Comparison of ENCODE assay signal across 23 cellular contexts in the genomic region with DNA sequence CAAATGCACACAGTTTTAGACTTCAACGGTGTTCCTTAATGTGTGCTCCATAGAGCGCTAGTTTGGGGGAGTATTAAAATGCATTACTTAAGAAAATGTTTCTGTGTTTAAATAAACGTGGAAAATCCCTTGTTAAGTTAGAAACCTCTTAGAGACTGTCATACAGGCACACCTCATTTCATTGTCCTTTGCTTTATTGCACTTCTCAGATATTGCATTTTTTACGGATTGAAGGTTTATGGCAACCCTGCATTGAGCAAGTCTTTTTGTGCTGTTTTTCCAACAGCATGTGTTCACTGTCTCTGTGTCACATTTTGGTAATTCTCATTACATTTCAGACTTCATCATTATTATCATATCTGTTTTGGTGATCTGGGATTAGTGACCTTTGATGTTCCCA.
"Had no signal": no experiment of that assay in that cellular context is flagged by ENCODE, and none has a peak within 500 bp of the region (broad histone marks: within the 10 kb centered on the region; RNA-seq: fewer than 3 reads in every experiment).

No MANE protein-coding gene starts in this region.

- H3K36me3 ChIP-seq: left lung, lower lobe of right lung had no signal

- H3K4me1 ChIP-seq: esophagus muscularis mucosa, foreskin keratinocyte, gastroesophageal sphincter, heart left ventricle, left lung, lower lobe of right lung had no signal

- H3K27ac ChIP-seq: coronary artery, dorsolateral prefrontal cortex, esophagus muscularis mucosa, foreskin keratinocyte, gastroesophageal sphincter, heart left ventricle, hepatocyte, left lung, lower lobe of right lung had no signal

- FAIRE-seq: endothelial cell of umbilical vein, frontal cortex, kidney had no signal

- H3K9me3 ChIP-seq: lower lobe of right lung had no signal

- DNase-seq: dermis blood vessel endothelial cell; dorsolateral prefrontal cortex; effector CD4-positive, alpha-beta T cell; effector memory CD4-positive, alpha-beta T cell; foreskin keratinocyte; heart left ventricle; hypothalamus; immature natural killer cell; islet precursor cell; kidney; kidney glomerular epithelial cell; left lung; left ventricle myocardium superior; lower lobe of right lung; mesenchymal stem cell; midbrain; naive thymus-derived CD4-positive, alpha-beta T cell had no signal

- ATAC-seq: foreskin keratinocyte; gastroesophageal sphincter; heart left ventricle; left lung; left ventricle myocardium superior; lower lobe of right lung; naive thymus-derived CD4-positive, alpha-beta T cell had no signal

- H3K27me3 ChIP-seq: dorsolateral prefrontal cortex, esophagus muscularis mucosa, foreskin keratinocyte, gastroesophageal sphincter, heart left ventricle, hepatocyte, left lung had no signal

- H3K4me3 ChIP-seq: coronary artery, dorsolateral prefrontal cortex, esophagus muscularis mucosa, gastroesophageal sphincter, heart left ventricle, hepatocyte, left lung, lower lobe of right lung had no signal
